ENCODE assay signal across 12 cellular contexts in genomic region chr10:103696094-103696410, GRCh38.
DNase-seq lines count a peak whose midpoint lies in the region; ATAC-seq and TF ChIP-seq lines count a peak whose summit lies in the region.
"Had no signal": no experiment of that assay in that cellular context is flagged by ENCODE, and none has a peak within 500 bp of the region (broad histone marks: within the 10 kb centered on the region; RNA-seq: fewer than 3 reads in every experiment).

No MANE protein-coding gene starts in this region.

- no peak for ATAC-seq in stimulated activated memory B cell treated with anti-CD40 and anti-IgM and Interleukin-4, amounts not matched to agents 10 μg/mL and 1 μg/mL and 100 μg/mL, for 72 hours
- ATAC-seq in omental fat pad (ENCODE audit: low FRiP score) (no peak), HG02763 (IDR thresholded peaks at IDR 0.05; ENCODE audit: unreplicated experiment) (no peak)

- H3K27ac Mint-ChIP-seq in activated T-cell treated with anti-CD3 and anti-CD28 coated beads, Interleukin-2, amount 50 U/mL, for 24 hours = peak overlapping the region; percentile 58
- peak overlapping the region; percentile 23 for H3K27ac Mint-ChIP-seq in stimulated activated memory B cell treated with anti-CD40 and anti-IgM and Interleukin-4, amounts not matched to agents 10 μg/mL and 1 μg/mL and 100 μg/mL, for 72 hours
- H3K27ac Mint-ChIP-seq: WTC11 had no signal

- H3K36me3 ChIP-seq in KOPT-K1 (ENCODE audit: insufficient read depth, low read length) = no peaks in the 10 kb centered on the region
- H3K36me3 ChIP-seq in effector memory CD4-positive, alpha-beta T cell (ENCODE audit: control insufficient read depth, insufficient read depth, low read length) = no peaks in the 10 kb centered on the region
- H3K36me3 ChIP-seq: adrenal gland, left lung had no signal

- H3K4me1 ChIP-seq in effector memory CD4-positive, alpha-beta T cell (ENCODE audit: control insufficient read depth, insufficient read depth, low read length, poor library complexity, severe bottlenecking) = peaks cover 32% of the 10 kb centered on the region

- peak overlapping the region; percentile 10 for H3K4me3 ChIP-seq in effector memory CD4-positive, alpha-beta T cell (ENCODE audit: insufficient read depth, low read depth, low read length, poor library complexity, severe bottlenecking)
- H3K4me3 ChIP-seq: adrenal gland, left lung had no signal

- H3K9me3 ChIP-seq in KOPT-K1 (ENCODE audit: insufficient read depth, low read length, poor library complexity, severe bottlenecking) = no peaks in the 10 kb centered on the region
- H3K9me3 ChIP-seq in effector memory CD4-positive, alpha-beta T cell (ENCODE audit: control insufficient read depth, low read length) = no peaks in the 10 kb centered on the region
- H3K9me3 ChIP-seq: adrenal gland, left lung had no signal

- H3K36me3 Mint-ChIP-seq in activated T-cell treated with anti-CD3 and anti-CD28 coated beads, Interleukin-2, amount 50 U/mL, for 24 hours (ENCODE audit: low read depth) = no peaks in the 10 kb centered on the region
- no peaks in the 10 kb centered on the region for H3K36me3 Mint-ChIP-seq in stimulated activated memory B cell treated with anti-CD40 and anti-IgM and Interleukin-4, amounts not matched to agents 10 μg/mL and 1 μg/mL and 100 μg/mL, for 72 hours
- H3K36me3 Mint-ChIP-seq: WTC11 had no signal

- no peak for DNase-seq in activated T-cell treated with anti-CD3 and anti-CD28 coated beads, Interleukin-2, amount 50 U/mL, for 24 hours
- DNase-seq in activated T-cell treated with anti-CD3 and anti-CD28 coated beads, Interleukin-2, amount 50 U/mL, for 1 hour = no peak
- DNase-seq in effector memory CD4-positive, alpha-beta T cell = no peak
- no peak for DNase-seq in omental fat pad (ENCODE audit: low spot score)
- no peak for DNase-seq in NCI-H526 (lab: John Stamatoyannopoulos, UW)
- DNase-seq: NCI-H2081 treated with DMSO at 0.1 percent for 48 hours had no signal

- TF ChIP-seq CTCF in omental fat pad (IDR thresholded peaks at IDR 0.05) = no peak

- no peaks in the 10 kb centered on the region for H3K9me3 Mint-ChIP-seq in activated T-cell treated with anti-CD3 and anti-CD28 coated beads, Interleukin-2, amount 50 U/mL, for 24 hours
- no peaks in the 10 kb centered on the region for H3K9me3 Mint-ChIP-seq in stimulated activated memory B cell treated with anti-CD40 and anti-IgM and Interleukin-4, amounts not matched to agents 10 μg/mL and 1 μg/mL and 100 μg/mL, for 72 hours
- H3K9me3 Mint-ChIP-seq: WTC11 had no signal

- H3K27me3 ChIP-seq in effector memory CD4-positive, alpha-beta T cell (replicated peaks; ENCODE audit: control insufficient read depth, insufficient read depth, low read length, poor library complexity, severe bottlenecking) = no peaks in the 10 kb centered on the region
- H3K27me3 ChIP-seq: adrenal gland had no signal

- H3K27me3 Mint-ChIP-seq in activated T-cell treated with anti-CD3 and anti-CD28 coated beads, Interleukin-2, amount 50 U/mL, for 24 hours = peaks cover 4% of the 10 kb centered on the region
- H3K27me3 Mint-ChIP-seq in stimulated activated memory B cell treated with anti-CD40 and anti-IgM and Interleukin-4, amounts not matched to agents 10 μg/mL and 1 μg/mL and 100 μg/mL, for 72 hours = no peaks in the 10 kb centered on the region

- H3K4me3 Mint-ChIP-seq in activated T-cell treated with anti-CD3 and anti-CD28 coated beads, Interleukin-2, amount 50 U/mL, for 24 hours = no peak overlapping the region
- H3K4me3 Mint-ChIP-seq in stimulated activated memory B cell treated with anti-CD40 and anti-IgM and Interleukin-4, amounts not matched to agents 10 μg/mL and 1 μg/mL and 100 μg/mL, for 72 hours = no peak overlapping the region
- H3K4me3 Mint-ChIP-seq: WTC11 had no signal

- H3K27ac ChIP-seq in KOPT-K1 (ENCODE audit: low read depth, low read length, poor library complexity, severe bottlenecking) = peak overlapping the region; percentile 11
- no peak overlapping the region for H3K27ac ChIP-seq in effector memory CD4-positive, alpha-beta T cell (ENCODE audit: insufficient read depth, low read length, poor library complexity, severe bottlenecking)

- peaks cover 36% of the 10 kb centered on the region for H3K4me1 Mint-ChIP-seq in activated T-cell treated with anti-CD3 and anti-CD28 coated beads, Interleukin-2, amount 50 U/mL, for 24 hours (ENCODE audit: low read depth)
- peaks cover 33% of the 10 kb centered on the region for H3K4me1 Mint-ChIP-seq in stimulated activated memory B cell treated with anti-CD40 and anti-IgM and Interleukin-4, amounts not matched to agents 10 μg/mL and 1 μg/mL and 100 μg/mL, for 72 hours
